9 cellular contexts compared by ENCODE assay signal in the genomic region with DNA sequence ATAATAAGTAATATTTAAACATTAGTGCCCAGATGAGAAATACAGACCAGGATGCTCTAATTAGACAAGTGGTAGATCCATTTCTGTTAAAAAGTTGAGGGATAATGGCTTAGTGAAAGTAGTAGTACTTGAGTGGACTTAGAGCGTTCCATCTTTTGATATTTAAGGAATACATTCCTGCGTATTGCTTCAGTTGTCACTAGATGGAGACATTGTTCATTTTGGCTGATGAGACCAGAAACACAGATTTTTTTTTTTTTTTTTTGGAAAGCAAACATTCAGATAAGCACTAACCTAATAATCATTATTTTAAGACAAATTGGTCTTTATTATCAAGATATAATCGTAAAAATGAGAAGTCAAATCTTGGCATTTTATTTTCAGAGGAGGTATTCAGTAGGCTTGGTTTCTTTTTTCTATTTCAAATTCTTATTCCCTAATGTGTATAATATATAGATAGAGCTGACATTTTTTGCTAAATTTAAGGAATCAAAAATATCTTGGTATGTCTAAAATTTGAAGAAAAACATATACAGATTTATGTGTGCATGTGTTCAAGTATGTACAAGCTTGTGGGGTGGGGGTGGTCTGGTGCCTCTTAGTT.
DNase-seq lines count a peak whose midpoint lies in the region; ATAC-seq and TF ChIP-seq lines count a peak whose summit lies in the region.
"Had no signal": no experiment of that assay in that cellular context is flagged by ENCODE, and none has a peak within 500 bp of the region (broad histone marks: within the 10 kb centered on the region; RNA-seq: fewer than 3 reads in every experiment).

No MANE protein-coding gene starts in this region.

- no peaks in the 10 kb centered on the region for H3K27me3 Mint-ChIP-seq in naive thymus-derived CD8-positive, alpha-beta T cell
- H3K27me3 Mint-ChIP-seq: IgD-negative memory B cell had no signal

- no peaks in the 10 kb centered on the region for H3K27me3 ChIP-seq in DND-41 (ENCODE audit: insufficient read depth, low read length, poor library complexity)
- H3K27me3 ChIP-seq in WERI-Rb-1 (ENCODE audit: insufficient read depth, low read depth, severe bottlenecking) = no peaks in the 10 kb centered on the region

- H3K36me3 ChIP-seq in DND-41 (ENCODE audit: insufficient read depth, low read length) = no peaks in the 10 kb centered on the region
- peaks cover 14% of the 10 kb centered on the region for H3K36me3 ChIP-seq in WERI-Rb-1

- POLR2A ChIA-PET in naive thymus-derived CD8-positive, alpha-beta T cell (lab: Charles Lee) = no interaction called here

- no peaks in the 10 kb centered on the region for H3K9me3 ChIP-seq in DND-41 (ENCODE audit: insufficient read depth, low read length, severe bottlenecking)
- no peaks in the 10 kb centered on the region for H3K9me3 ChIP-seq in WERI-Rb-1 (ENCODE audit: severe bottlenecking)

- intact Hi-C loops in sciatic nerve (cut with DNase I) = no loop called here

- H3K9me3 Mint-ChIP-seq in naive thymus-derived CD8-positive, alpha-beta T cell = no peaks in the 10 kb centered on the region
- H3K9me3 Mint-ChIP-seq: IgD-negative memory B cell had no signal

- no peaks in the 10 kb centered on the region for H3K4me1 Mint-ChIP-seq in naive thymus-derived CD8-positive, alpha-beta T cell
- H3K4me1 Mint-ChIP-seq: IgD-negative memory B cell had no signal

- peaks cover 0 to 9% (median 7%) of the 10 kb centered on the region in 3 donors for H3K36me3 Mint-ChIP-seq in naive thymus-derived CD8-positive, alpha-beta T cell
- H3K36me3 Mint-ChIP-seq: IgD-negative memory B cell had no signal

- no peaks in the 10 kb centered on the region for H3K4me1 ChIP-seq in DND-41 (ENCODE audit: insufficient read depth, low read length)

- TF ChIP-seq CTCF in DND-41 (IDR thresholded peaks at IDR 0.05; ENCODE audit: borderline replicate concordance, extremely low read depth, low read length, poor library complexity, severe bottlenecking) (peak; percentile 67), WERI-Rb-1 (IDR thresholded peaks at IDR 0.05; ENCODE audit: low read depth, low read length) (0 out of 2 replicates have a peak, but pooled peaks have one; percentile 30)

- no peak for DNase-seq in DND-41
- DNase-seq in Kasumi-1 (lab: John Stamatoyannopoulos, UW) = peak; percentile 61 to 70
- no peak for DNase-seq in WERI-Rb-1
- peak; percentile 28 for DNase-seq in kidney tubule cell (ENCODE audit: low spot score)
- DNase-seq in naive thymus-derived CD8-positive, alpha-beta T cell = no peak
- DNase-seq in sciatic nerve (ENCODE audit: low spot score) = no peak
- DNase-seq in NCI-H524 treated with DMSO at 0.1 percent for 48 hours (lab: John Stamatoyannopoulos, UW) = no peak

- no peak overlapping the region for H3K27ac Mint-ChIP-seq in naive thymus-derived CD8-positive, alpha-beta T cell
- H3K27ac Mint-ChIP-seq: IgD-negative memory B cell had no signal

- ATAC-seq in DND-41 (ENCODE audit: insufficient read depth, low read depth) (no peak), sciatic nerve (no peak), HG03378 (IDR thresholded peaks at IDR 0.05; ENCODE audit: unreplicated experiment) (no peak)
- ATAC-seq in naive thymus-derived CD8-positive, alpha-beta T cell = no peak

- H3K4me3 ChIP-seq in DND-41 (ENCODE audit: low read depth in 1 of 2, low read length in 2 of 2) (no peak overlapping the region), WERI-Rb-1 (ENCODE audit: low read depth, low read length) (no peak overlapping the region)

- no peak overlapping the region for H2AFZ ChIP-seq in DND-41 (ENCODE audit: low read depth, low read length)

- H3K79me2 ChIP-seq in DND-41 (ENCODE audit: insufficient read depth, low read length) = no peaks in the 10 kb centered on the region

- H3K27ac ChIP-seq in DND-41 (ENCODE audit: low read length) (no peak overlapping the region), WERI-Rb-1 (no peak overlapping the region)

- no peaks in the 10 kb centered on the region for H4K20me1 ChIP-seq in DND-41 (ENCODE audit: insufficient read depth, low read length)

- H3K4me3 Mint-ChIP-seq in naive thymus-derived CD8-positive, alpha-beta T cell = no peak overlapping the region
- H3K4me3 Mint-ChIP-seq: IgD-negative memory B cell had no signal

- no peak overlapping the region for H3K4me2 ChIP-seq in DND-41 (ENCODE audit: insufficient read depth, low read length)

- no peak overlapping the region for H3K9ac ChIP-seq in DND-41 (ENCODE audit: low read depth, low read length)

Comparison
In these comparisons a context has a peak if more than half of its experiments do, and no peak if none do; other contexts are left out.
1. DNase-seq: peak in Kasumi-1 (2 of 2) and kidney tubule cell (single experiment); none in DND-41 (single experiment), WERI-Rb-1 (single experiment), naive thymus-derived CD8-positive, alpha-beta T cell (0 of 10), sciatic nerve (single experiment) and NCI-H524 treated with DMSO at 0.1 percent for 48 hours (single experiment).